In the genomic region with DNA sequence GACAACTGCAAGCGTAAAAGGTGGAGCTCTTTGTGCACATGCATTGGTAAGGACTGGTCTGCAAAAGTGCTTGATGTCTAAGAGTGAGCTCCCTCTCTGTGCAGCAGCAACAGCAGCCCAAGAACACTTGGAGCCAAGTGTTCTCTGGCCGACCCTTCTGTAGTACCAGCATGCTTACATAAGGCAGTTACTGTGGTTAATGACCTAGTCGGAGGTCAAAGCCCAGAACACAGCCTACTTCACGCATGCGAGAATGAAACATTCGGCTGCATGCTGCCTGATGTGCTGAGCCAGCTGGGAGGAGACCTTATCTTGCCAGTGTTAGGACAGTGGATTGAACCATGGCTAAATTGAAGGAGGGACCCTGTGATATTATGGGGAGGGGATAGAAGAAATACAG, we compare ENCODE assay signal across 26 cellular contexts. TPM values are rescaled to one million over a fixed set of nuclear protein-coding genes. Genes with fewer than 3 reads are reported as not detected.
"Had no signal": no experiment of that assay in that cellular context is flagged by ENCODE, and none has a peak within 500 bp of the region (broad histone marks: within the 10 kb centered on the region; RNA-seq: fewer than 3 reads in every experiment).

No MANE protein-coding gene starts in this region.

- H3K4me3 ChIP-seq: body of pancreas, cardiac muscle cell, lower lobe of right lung, upper lobe of left lung had no signal

- H3K36me3 ChIP-seq: cardiac muscle cell, lower lobe of right lung, upper lobe of left lung had no signal

- H3K9me3 ChIP-seq: body of pancreas, lower lobe of right lung, upper lobe of left lung had no signal

- H3K27me3 ChIP-seq: body of pancreas, cardiac muscle cell, upper lobe of left lung had no signal

- DNase-seq: activated B cell treated with CpG ODN at 0.5 μM for 24 hours; activated CD4-positive, alpha-beta T cell treated with anti-CD3 and anti-CD28 coated beads for 36 hours; activated CD4-positive, alpha-beta T cell treated with anti-CD3 and anti-CD28 coated beads, Interleukin-2, amount 50 U/mL, for 4 hours; activated CD8-positive, alpha-beta memory T cell treated with anti-CD3 and anti-CD28 coated beads for 24 hours; activated CD8-positive, alpha-beta memory T cell treated with anti-CD3 and anti-CD28 coated beads, Interleukin-2, amount 50 U/mL, for 4 hours; activated naive CD4-positive, alpha-beta T cell treated with anti-CD3 and anti-CD28 coated beads for 36 hours; activated naive CD8-positive, alpha-beta T cell treated with anti-CD3 and anti-CD28 coated beads, Interleukin-2, amount 10 ng/mL, durations not matched to agents 7 days and 5 days; activated T-cell treated with anti-CD3 and anti-CD28 coated beads, Interleukin-2, amount 50 U/mL, for 24 hours; amygdala; body of pancreas; dermis blood vessel endothelial cell; effector CD8-positive, alpha-beta T cell; erythroblast; glutamatergic neuron; hypothalamus; lower lobe of right lung; mesendoderm; naive thymus-derived CD4-positive, alpha-beta T cell; retina; stimulated activated CD4-positive, alpha-beta T cell treated with anti-CD3 and anti-CD28 coated beads, Interleukin-12 subunit alpha, Interleukin-12 subunit beta, amount 100 ng/mL, for 4 hours; stimulated activated CD4-positive, alpha-beta T cell treated with anti-CD3 and anti-CD28 coated beads, Interleukin-4, amount 100 ng/mL, for 4 hours; stimulated activated naive CD8-positive, alpha-beta T cell treated with anti-CD3 and anti-CD28 coated beads, Interleukin-15, Interleukin-2, amounts not matched to agents 100 U/mL and 50 U/mL, for 24 hours; T-helper 1 cell; T-helper 9 cell; upper lobe of left lung had no signal

- H3K4me1 ChIP-seq: body of pancreas had no signal

- H3K27ac ChIP-seq: body of pancreas, cardiac muscle cell, lower lobe of right lung, upper lobe of left lung had no signal

- ATAC-seq: activated CD4-positive, alpha-beta T cell treated with anti-CD3 and anti-CD28 coated beads for 36 hours; body of pancreas; lower lobe of right lung; naive thymus-derived CD4-positive, alpha-beta T cell; stimulated activated naive CD8-positive, alpha-beta T cell treated with anti-CD3 and anti-CD28 coated beads, Interleukin-15, Interleukin-2, amounts not matched to agents 100 U/mL and 50 U/mL, for 24 hours had no signal

RNA-seq across cellular contexts. Expression of a gene that starts 21.3 kb away (rescaled TPM):
- polyA plus RNA-seq: naive thymus-derived CD4-positive, alpha-beta T cell had no signal
